Comparison of ENCODE assay signal across 8 cellular contexts in the genomic region with DNA sequence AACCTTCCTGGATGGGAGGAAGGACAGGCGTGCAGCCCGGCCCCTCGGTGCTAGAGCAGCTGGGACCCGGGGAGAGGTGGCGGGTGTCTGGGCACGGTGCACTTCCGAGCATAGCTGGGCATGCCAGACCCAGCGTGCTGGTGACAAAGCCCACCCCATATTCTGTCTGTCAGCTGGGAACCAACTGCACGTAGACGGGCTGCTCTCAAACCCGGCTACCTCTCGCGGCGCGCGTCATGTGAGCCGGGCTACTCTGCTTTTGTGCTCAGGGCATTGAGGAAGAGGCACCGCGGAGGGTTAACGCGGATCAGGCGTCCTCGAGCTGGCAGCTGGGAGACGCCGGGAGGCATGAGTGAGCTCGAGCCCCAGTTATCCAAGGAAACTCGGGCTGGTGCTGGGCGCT.
A peak's percentile ranks its signal among the peaks of the same experiment; 100 is the strongest.
DNase-seq lines count a peak whose midpoint lies in the region; ATAC-seq and TF ChIP-seq lines count a peak whose summit lies in the region.

No MANE protein-coding gene starts in this region.

- H4K5ac ChIP-seq in H9 (ENCODE audit: insufficient read length, low read depth, low read length), result no peak overlapping the region

- H3K27ac ChIP-seq in H9 (ENCODE audit: insufficient read length, low read depth, low read length), result no peak overlapping the region
- H3K27ac ChIP-seq in gastrocnemius medialis, result no peak overlapping the region

- H3K9me3 ChIP-seq in H9 (ENCODE audit: control insufficient read depth, low read depth, low read length) (no peaks in the 10 kb centered on the region), gastrocnemius medialis (no peaks in the 10 kb centered on the region)

- H3K23me2 ChIP-seq in H9 (ENCODE audit: insufficient read length, low read depth, low read length, poor library complexity, severe bottlenecking), result no peaks in the 10 kb centered on the region

- H3K4me1 ChIP-seq in H9 (ENCODE audit: insufficient read depth, low read length) (no peaks in the 10 kb centered on the region), gastrocnemius medialis (peaks cover 0 to 3% of the 10 kb centered on the region in 2 donors)

- peaks cover 33 to 48% of the 10 kb centered on the region in 2 experiments for H3K4me1 Mint-ChIP-seq in H9
- peaks cover 9% of the 10 kb centered on the region for H3K4me1 Mint-ChIP-seq in activated naive CD8-positive, alpha-beta T cell treated with anti-CD3 and anti-CD28 coated beads for 36 hours

- H3K56ac ChIP-seq in H9 (ENCODE audit: insufficient read length, low read depth, low read length), result no peak overlapping the region

- H3K14ac ChIP-seq in H9 (ENCODE audit: insufficient read depth, low read length), result no peak overlapping the region

- TF ChIP-seq CTCF in H9 (conservative IDR thresholded peaks at IDR 0.05) (no peak), GM13977 (IDR thresholded peaks at IDR 0.05; ENCODE audit: extremely low read depth, insufficient read depth, missing control alignments) (no peak), gastrocnemius medialis (IDR thresholded peaks at IDR 0.05 in 4 of 5, conservative IDR thresholded peaks at IDR 0.05 in 1 of 5) (no peak)

- H3K4me2 ChIP-seq in H9 (ENCODE audit: insufficient read depth, insufficient read length, low read length), result no peak overlapping the region

- H3K27me3 ChIP-seq in H9 (ENCODE audit: insufficient read depth, low read length), result no peaks in the 10 kb centered on the region
- H3K27me3 ChIP-seq in gastrocnemius medialis, result peaks cover 53 to 73% (median 62%) of the 10 kb centered on the region in 3 donors

- H2BK120ac ChIP-seq in H9 (ENCODE audit: low read depth, low read length, poor library complexity, severe bottlenecking), result no peak overlapping the region

- H4K8ac ChIP-seq in H9 (replicated peaks; ENCODE audit: insufficient read length, low read depth, low read length), result no peak overlapping the region

- no peak overlapping the region for H3K9ac ChIP-seq in H9 (ENCODE audit: extremely low read depth, insufficient read length, low read length)

- no peak for ATAC-seq in gastrocnemius medialis

- peak overlapping the region; percentile 14 to 56; a peak in 4 of 5 replicates for H3K4me3 Mint-ChIP-seq in H9
- no peak overlapping the region for H3K4me3 Mint-ChIP-seq in activated naive CD8-positive, alpha-beta T cell treated with anti-CD3 and anti-CD28 coated beads for 36 hours

- H4K91ac ChIP-seq in H9 (ENCODE audit: insufficient read length, low read depth, low read length), result no peak overlapping the region

- no peak overlapping the region for H2BK12ac ChIP-seq in H9 (ENCODE audit: insufficient read length, low read depth, low read length)

- no peak for TF ChIP-seq POLR2A in gastrocnemius medialis (IDR thresholded peaks at IDR 0.05)

- H3K4me3 ChIP-seq in gastrocnemius medialis, result peak overlapping the region in 2 of 4 donors; percentile 13 to 19

- peak overlapping the region in 2 of 3 experiments; percentile 75 to 81; a peak in 2 of 7 replicates for H3K27ac Mint-ChIP-seq in H9
- no peak overlapping the region for H3K27ac Mint-ChIP-seq in activated naive CD8-positive, alpha-beta T cell treated with anti-CD3 and anti-CD28 coated beads for 36 hours

- H3K79me1 ChIP-seq in H9 (ENCODE audit: insufficient read depth, low read depth, low read length, poor library complexity, severe bottlenecking), result no peaks in the 10 kb centered on the region

- in situ Hi-C loops in GM13977 (cut with MboI; ENCODE audit: low pct_unique_long_range_greater_than_20kb, low sequenced_read_pairs, unreplicated experiment), result no loop called here
- in situ Hi-C loops in gastrocnemius medialis (cut with MboI; ENCODE audit: low sequenced_read_pairs in 4 of 4), result no loop called here

- peaks cover 1% of the 10 kb centered on the region for H3K27me3 Mint-ChIP-seq in H9 (ENCODE audit: low read depth)
- peaks cover 47% of the 10 kb centered on the region for H3K27me3 Mint-ChIP-seq in activated naive CD8-positive, alpha-beta T cell treated with anti-CD3 and anti-CD28 coated beads for 36 hours

- no CpG with 5 or more reads among the region's 28 CpGs for WGBS in H9 (ENCODE audit: extremely low coverage, insufficient read length, low lambda C conversion rate)

- no peak overlapping the region for H2BK20ac ChIP-seq in H9 (ENCODE audit: low read depth, low read length, poor library complexity, severe bottlenecking)

- intact Hi-C loops in gastrocnemius medialis (cut with DNase I; ENCODE audit: low total_unique reads), result no loop called here

- no peak overlapping the region for H2AK5ac ChIP-seq in H9 (ENCODE audit: insufficient read length, low read length)

- no peaks in the 10 kb centered on the region for H4K20me1 ChIP-seq in H9 (ENCODE audit: control insufficient read depth, insufficient read depth, insufficient read length)

- no peak overlapping the region for H3T11ph ChIP-seq in H9 (ENCODE audit: low read length)

- H2AFZ ChIP-seq in H9 (ENCODE audit: low read length), result no peak overlapping the region

- peak; percentile 57 for DNase-seq in H9
- DNase-seq in NCI-H526 (lab: John Stamatoyannopoulos, UW), result peak; percentile 87 to 95
- peak; percentile 5 for DNase-seq in foreskin melanocyte
- peak; percentile 35 for DNase-seq in pons (ENCODE audit: low spot score)
- DNase-seq in HuH-7 (ENCODE audit: low spot score), result no peak
- DNase-seq in GM13977 (ENCODE audit: low spot score), result no peak
- DNase-seq in gastrocnemius medialis, result no peak
- DNase-seq in activated naive CD8-positive, alpha-beta T cell treated with anti-CD3 and anti-CD28 coated beads for 36 hours, result no peak

- H3K36me3 ChIP-seq in gastrocnemius medialis, result no peaks in the 10 kb centered on the region

- no peaks in the 10 kb centered on the region for H3K79me2 ChIP-seq in H9 (ENCODE audit: insufficient read depth, low read length)

- no peaks in the 10 kb centered on the region; a peak in 1 of 5 replicates for H3K9me3 Mint-ChIP-seq in H9
- peaks cover 2% of the 10 kb centered on the region for H3K9me3 Mint-ChIP-seq in activated naive CD8-positive, alpha-beta T cell treated with anti-CD3 and anti-CD28 coated beads for 36 hours

- peaks cover 0 to 4% (median 0%) of the 10 kb centered on the region in 3 experiments; a peak in 3 of 7 replicates for H3K36me3 Mint-ChIP-seq in H9 (ENCODE audit: insufficient read depth in 1 of 3, low read depth in 3 of 3)
- no peaks in the 10 kb centered on the region for H3K36me3 Mint-ChIP-seq in activated naive CD8-positive, alpha-beta T cell treated with anti-CD3 and anti-CD28 coated beads for 36 hours

- no peak overlapping the region for H2BK5ac ChIP-seq in H9 (ENCODE audit: insufficient read length, low read length)

- H2BK15ac ChIP-seq in H9 (ENCODE audit: low read depth, low read length), result no peak overlapping the region

- no peak overlapping the region for H3K23ac ChIP-seq in H9 (ENCODE audit: insufficient read length, low read depth, low read length)

- no peak overlapping the region for H3K18ac ChIP-seq in H9 (ENCODE audit: insufficient read length, low read depth, low read length)

- H3K4ac ChIP-seq in H9 (ENCODE audit: low read depth, low read length), result no peak overlapping the region

Comparison
In these comparisons a context has a peak if more than half of its experiments do, and no peak if none do; other contexts are left out.
1. DNase-seq: peak in H9 (single experiment), NCI-H526 (2 of 2), foreskin melanocyte (single experiment) and pons (single experiment); none in HuH-7 (single experiment), GM13977 (single experiment), gastrocnemius medialis (0 of 2) and activated naive CD8-positive, alpha-beta T cell treated with anti-CD3 and anti-CD28 coated beads for 36 hours (single experiment).